Comparison of ENCODE assay signal across 26 cellular contexts in genomic region chr9:132571806-132572600, GRCh38. TPM values are rescaled to one million over a fixed set of nuclear protein-coding genes. Genes with fewer than 3 reads are reported as not detected.
DNase-seq lines count a peak whose midpoint lies in the region; ATAC-seq, FAIRE-seq and TF ChIP-seq lines count a peak whose summit lies in the region.
"Had no signal": no experiment of that assay in that cellular context is flagged by ENCODE, and none has a peak within 500 bp of the region (broad histone marks: within the 10 kb centered on the region; RNA-seq: fewer than 3 reads in every experiment).

No MANE protein-coding gene starts in this region.

- H3K27ac ChIP-seq in HEK293 (ENCODE audit: extremely low read depth, low read depth, low read length) (no peak overlapping the region), kidney (ENCODE audit: low read depth in 2 of 2, low read length in 2 of 2) (no peak overlapping the region), gastrocnemius medialis (no peak overlapping the region)
- H3K27ac ChIP-seq: A549, C4-2B, GM23248 had no signal

- intact Hi-C loops in left ventricle myocardium superior (cut with micrococcal nuclease): no loop called here
- intact Hi-C loops in left cardiac atrium (cut with DNase I): loop anchor here in 1 of 2 donors (10.0 kb wide), 1 partner anchor 157 kb away; the partner anchor contains the start of gene CFAP77
- intact Hi-C loops in kidney (cut with DNase I): loop anchor here (10.0 kb wide), 1 partner anchor 157 kb away; the partner anchor contains the start of gene CFAP77
- intact Hi-C loops in gastrocnemius medialis (cut with DNase I; ENCODE audit: low total_unique reads): no loop called here

- H3K9ac ChIP-seq in kidney (ENCODE audit: low read length in 2 of 2): no peak overlapping the region
- H3K9ac ChIP-seq: GM23248 had no signal

- ATAC-seq in left ventricle myocardium superior: no peak
- no peak for ATAC-seq in left cardiac atrium
- no peak for ATAC-seq in gastrocnemius medialis
- ATAC-seq: CD8-positive, alpha-beta T cell; GM12878 had no signal

- peak; percentile 3 for DNase-seq in left ventricle myocardium superior
- DNase-seq in left cardiac atrium: no peak
- peak; percentile 60 for DNase-seq in chondrocyte (ENCODE audit: low spot score)
- DNase-seq in kidney: peak; percentile 31
- no peak for DNase-seq in gastrocnemius medialis
- DNase-seq in RPMI8226: no peak
- no peak for DNase-seq in activated CD4-positive, alpha-beta T cell treated with anti-CD3 and anti-CD28 coated beads, Interleukin-2, amount 50 U/mL, for 4 hours
- DNase-seq: 8988T; ACHN; AML-193; CD4-positive, CD25-positive, alpha-beta regulatory T cell; CD8-positive, alpha-beta T cell; DMS153; DND-41; GDM1; GM23248 had no signal

- POLR2A ChIA-PET in HEK293 (lab: Yijun Ruan, JAX): interaction anchor here (0.6 kb wide), 1 partner anchor 30 kb away, joined by 3 read pairs; no protein-coding TSS in a partner anchor

- in situ Hi-C loops in gastrocnemius medialis (cut with MboI; ENCODE audit: low sequenced_read_pairs in 4 of 4): no loop called here

- CTCF ChIA-PET in HEK293 (lab: Yijun Ruan, JAX): interaction anchor here (0.5 to 5.7 kb wide), 7 partner anchors 8 to 817 kb away, joined by 3 to 54 read pairs (median 4); no protein-coding TSS in a partner anchor

- H3K4me3 ChIP-seq in HEK293 (ENCODE audit: low read depth, low read length) (no peak overlapping the region), kidney (ENCODE audit: low read length in 2 of 2) (no peak overlapping the region), gastrocnemius medialis (no peak overlapping the region)
- H3K4me3 ChIP-seq: A549, GM12878, GM23248 had no signal

- H3K4me1 Mint-ChIP-seq in chondrocyte (ENCODE audit: low read depth): peaks cover 6% of the 10 kb centered on the region

- no peaks in the 10 kb centered on the region for H3K9me3 Mint-ChIP-seq in chondrocyte (ENCODE audit: low read depth)
- H3K9me3 Mint-ChIP-seq: CD8-positive, alpha-beta T cell; H9; HFFc6 had no signal

- H3K36me3 ChIP-seq in HEK293 (ENCODE audit: control insufficient read depth in 2 of 2, insufficient read depth in 1 of 2, low read length in 2 of 2) (no peaks in the 10 kb centered on the region), kidney (ENCODE audit: control insufficient read depth in 1 of 2, insufficient read depth in 2 of 2, low read length in 2 of 2) (no peaks in the 10 kb centered on the region), gastrocnemius medialis (no peaks in the 10 kb centered on the region)
- H3K36me3 ChIP-seq: BE2C had no signal

- no peak for TF ChIP-seq CTCF in HEK293 (tag by site-specific recombination; IDR thresholded peaks at IDR 0.05)
- no peak for TF ChIP-seq CTCF in chondrocyte (IDR thresholded peaks at IDR 0.05)
- no peak for TF ChIP-seq CTCF in kidney (IDR thresholded peaks at IDR 0.05; ENCODE audit: borderline replicate concordance, extremely low read depth, insufficient read depth)
- no peak for TF ChIP-seq CTCF in gastrocnemius medialis (IDR thresholded peaks at IDR 0.05 in 4 of 5, conservative IDR thresholded peaks at IDR 0.05 in 1 of 5)

- no peak for FAIRE-seq in kidney (lab: Jason Lieb, UNC)
- FAIRE-seq: A549, GM12878, GM19239 had no signal

- H3K36me3 Mint-ChIP-seq in chondrocyte (ENCODE audit: low read depth): no peaks in the 10 kb centered on the region
- H3K36me3 Mint-ChIP-seq: CD8-positive, alpha-beta T cell had no signal

- peaks cover 31% of the 10 kb centered on the region for H3K27me3 Mint-ChIP-seq in chondrocyte (ENCODE audit: low read depth)

- H3K27ac Mint-ChIP-seq in chondrocyte (ENCODE audit: unreplicated experiment): no peak overlapping the region
- H3K27ac Mint-ChIP-seq: CD4-positive, CD25-positive, alpha-beta regulatory T cell; CD8-positive, alpha-beta T cell; HFFc6 had no signal

- H3K9me3 ChIP-seq in HEK293 (ENCODE audit: control insufficient read depth, insufficient read depth, low read depth, low read length) (no peaks in the 10 kb centered on the region), kidney (ENCODE audit: control insufficient read depth in 1 of 2, low read length in 2 of 2) (no peaks in the 10 kb centered on the region), gastrocnemius medialis (no peaks in the 10 kb centered on the region)
- H3K9me3 ChIP-seq: A549, BE2C, Caco-2 had no signal

- H3K4me1 ChIP-seq in HEK293 (ENCODE audit: control insufficient read depth, insufficient read depth, low read length) (no peaks in the 10 kb centered on the region), kidney (ENCODE audit: control insufficient read depth in 1 of 2, insufficient read depth in 1 of 2, low read depth in 1 of 2, low read length in 2 of 2) (no peaks in the 10 kb centered on the region), gastrocnemius medialis (no peaks in the 10 kb centered on the region)
- H3K4me1 ChIP-seq: A549, BE2C, Caco-2 had no signal

- TF ChIP-seq POLR2A in gastrocnemius medialis (IDR thresholded peaks at IDR 0.05): no peak

- no peak overlapping the region for H3K4me3 Mint-ChIP-seq in chondrocyte (ENCODE audit: unreplicated experiment)
- H3K4me3 Mint-ChIP-seq: CD8-positive, alpha-beta T cell; HFFc6 had no signal

- H3K27me3 ChIP-seq in gastrocnemius medialis: peaks cover 19 to 38% (median 31%) of the 10 kb centered on the region in 3 donors
- H3K27me3 ChIP-seq: BE2C had no signal

TF ChIP-seq in HEK293, 187 proteins besides CTCF, POLR2A, EP300 and RAD21:
- no peak for TF ChIP-seq ZNF19 (tag by site-specific recombination; IDR thresholded peaks at IDR 0.05; ENCODE audit: low read depth)
- no peak for TF ChIP-seq ELK4 (IDR thresholded peaks at IDR 0.05; ENCODE audit: borderline replicate concordance, low read depth, low read length)
- no peak for TF ChIP-seq BCL11B (tag by site-specific recombination; IDR thresholded peaks at IDR 0.05; ENCODE audit: low read depth)
- peak; percentile 70 for TF ChIP-seq GLIS1 (tag by site-specific recombination; IDR thresholded peaks at IDR 0.05)
- peak; percentile 64 for TF ChIP-seq ZIC2 (tag by site-specific recombination; IDR thresholded peaks at IDR 0.05)
TF ChIP-seq in HEK293: peak in this region for 2.

RNA-seq across cellular contexts. Expression of gene BARHL1, which starts 10.4 kb away (rescaled TPM):
- total RNA-seq in left ventricle myocardium superior (not detected), left cardiac atrium (not detected), chondrocyte (not detected in 3 replicates), kidney (not detected), gastrocnemius medialis (not detected)
- polyA plus RNA-seq in kidney (ENCODE audit: insufficient read depth, low read depth, low replicate concordance): not detected
- total RNA-seq: Caco-2; CD4-positive, CD25-positive, alpha-beta regulatory T cell; CD8-positive, alpha-beta T cell; GM12878; GM23248; H4; H9; HFFc6 had no signal
- polyA plus RNA-seq: A549; CD4-positive, CD25-positive, alpha-beta regulatory T cell; GM12878; GM23248 had no signal

Comparison
In these comparisons a context has a peak if more than half of its experiments do, and no peak if none do; other contexts are left out.
1. DNase-seq: peak in left ventricle myocardium superior (single experiment), chondrocyte (single experiment) and kidney (single experiment); none in left cardiac atrium (single experiment), gastrocnemius medialis (0 of 2), RPMI8226 (single experiment) and activated CD4-positive, alpha-beta T cell treated with anti-CD3 and anti-CD28 coated beads, Interleukin-2, amount 50 U/mL, for 4 hours (0 of 2).